Comparison of ENCODE assay signal across 9 cellular contexts in the genomic region with DNA sequence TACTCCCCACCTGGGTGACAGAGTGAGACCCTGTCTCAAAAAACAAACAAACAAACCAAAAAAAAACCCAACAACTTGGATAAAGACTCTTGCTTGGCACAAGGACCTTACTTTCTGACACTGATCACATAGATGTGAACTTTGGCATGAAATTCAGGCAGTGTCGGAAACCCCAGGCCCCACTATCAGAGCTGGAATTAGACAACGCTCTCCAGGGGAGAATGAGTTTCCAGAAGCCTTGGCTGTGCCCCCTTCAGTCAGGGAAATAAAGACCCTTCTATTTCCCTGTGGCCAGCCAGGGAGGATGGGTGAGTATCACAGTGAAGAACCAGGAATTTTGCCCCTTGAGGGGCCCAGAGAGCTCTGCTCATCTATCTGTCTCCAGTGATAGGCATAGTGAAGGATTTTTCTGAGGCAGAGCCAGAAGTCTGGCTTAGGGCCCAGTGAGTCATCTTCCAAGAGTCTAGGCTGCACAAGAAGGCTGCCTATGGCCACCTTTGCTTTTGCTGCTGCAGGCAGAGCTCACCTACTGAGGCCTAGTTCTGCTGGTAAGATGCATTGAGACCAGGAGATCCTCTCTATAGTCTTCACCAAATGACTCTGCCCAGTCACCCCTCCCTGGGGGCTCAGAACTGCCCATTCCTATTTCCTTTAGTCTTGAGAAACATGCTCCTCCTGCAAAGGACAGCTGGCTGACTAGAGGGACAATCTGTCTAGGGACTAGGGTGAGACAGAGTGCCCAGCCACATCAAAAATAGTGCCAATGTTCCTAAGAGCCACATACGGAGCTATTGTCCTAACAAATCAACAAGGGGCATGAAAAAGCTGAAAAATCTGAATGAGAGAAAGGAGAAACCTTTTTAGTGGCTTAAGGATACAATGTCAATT. TPM values are rescaled to one million over a fixed set of nuclear protein-coding genes. Genes with fewer than 3 reads are reported as not detected.
DNase-seq lines count a peak whose midpoint lies in the region; ATAC-seq and TF ChIP-seq lines count a peak whose summit lies in the region.
"Had no signal": no experiment of that assay in that cellular context is flagged by ENCODE, and none has a peak within 500 bp of the region (broad histone marks: within the 10 kb centered on the region; RNA-seq: fewer than 3 reads in every experiment).

No MANE protein-coding gene starts in this region.

- H3K27ac ChIP-seq in RWPE2 (ENCODE audit: poor library complexity, severe bottlenecking), result peak overlapping the region; percentile 43
- H3K27ac ChIP-seq: epithelial cell of prostate had no signal

- no peaks in the 10 kb centered on the region for H3K4me1 Mint-ChIP-seq in activated naive CD4-positive, alpha-beta T cell treated with anti-CD3 and anti-CD28 coated beads, Interleukin-2, amount 10 ng/mL, durations not matched to agents 7 days and 5 days

- H3K4me1 ChIP-seq in RWPE2 (ENCODE audit: insufficient read depth, poor library complexity, severe bottlenecking), result peaks cover 8% of the 10 kb centered on the region

- CTCF ChIA-PET in activated naive CD4-positive, alpha-beta T cell treated with anti-CD3 and anti-CD28 coated beads, Interleukin-2, amount 10 ng/mL, durations not matched to agents 7 days and 5 days (lab: Charles Lee), result interaction anchor here (0.8 to 1.4 kb wide), 2 partner anchors 11 to 14 kb away, joined by 3 to 5 read pairs; no protein-coding TSS in a partner anchor

- DNase-seq in EL, result peak; percentile 85
- DNase-seq in RWPE2 (ENCODE audit: low spot score), result peak; percentile 79
- peak; percentile 82 for DNase-seq in glomerular visceral epithelial cell (ENCODE audit: extremely low spot score)
- peak; percentile 81 for DNase-seq in renal cortical epithelial cell (ENCODE audit: low read depth)
- DNase-seq in activated naive CD4-positive, alpha-beta T cell treated with anti-CD3 and anti-CD28 coated beads, Interleukin-2, amount 10 ng/mL, durations not matched to agents 7 days and 5 days, result no peak
- DNase-seq in NCI-H1105 (lab: John Stamatoyannopoulos, UW), result no peak
- DNase-seq in COR-L47 (lab: John Stamatoyannopoulos, UW), result no peak

- no peaks in the 10 kb centered on the region for H3K36me3 Mint-ChIP-seq in activated naive CD4-positive, alpha-beta T cell treated with anti-CD3 and anti-CD28 coated beads, Interleukin-2, amount 10 ng/mL, durations not matched to agents 7 days and 5 days

- peaks cover 6% of the 10 kb centered on the region for H3K27me3 Mint-ChIP-seq in activated naive CD4-positive, alpha-beta T cell treated with anti-CD3 and anti-CD28 coated beads, Interleukin-2, amount 10 ng/mL, durations not matched to agents 7 days and 5 days

- H3K9me3 Mint-ChIP-seq in activated naive CD4-positive, alpha-beta T cell treated with anti-CD3 and anti-CD28 coated beads, Interleukin-2, amount 10 ng/mL, durations not matched to agents 7 days and 5 days, result no peaks in the 10 kb centered on the region

- no peaks in the 10 kb centered on the region for H3K36me3 ChIP-seq in RWPE2 (ENCODE audit: low read depth)

- no peak overlapping the region for H3K27ac Mint-ChIP-seq in activated naive CD4-positive, alpha-beta T cell treated with anti-CD3 and anti-CD28 coated beads, Interleukin-2, amount 10 ng/mL, durations not matched to agents 7 days and 5 days

- H3K4me3 ChIP-seq in RWPE2 (ENCODE audit: severe bottlenecking), result no peak overlapping the region

- peak; percentile 98 for ATAC-seq in RWPE2 (ENCODE audit: low read depth)
- no peak for ATAC-seq in HG02623 (IDR thresholded peaks at IDR 0.05; ENCODE audit: unreplicated experiment)

- no peaks in the 10 kb centered on the region for H3K9me3 ChIP-seq in RWPE2 (ENCODE audit: severe bottlenecking)

- no peaks in the 10 kb centered on the region for H3K27me3 ChIP-seq in RWPE2 (ENCODE audit: insufficient read depth, poor library complexity, severe bottlenecking)

- TF ChIP-seq CTCF in RWPE2 (IDR thresholded peaks at IDR 0.05; ENCODE audit: poor library complexity, severe bottlenecking), result no peak

- H3K4me3 Mint-ChIP-seq in activated naive CD4-positive, alpha-beta T cell treated with anti-CD3 and anti-CD28 coated beads, Interleukin-2, amount 10 ng/mL, durations not matched to agents 7 days and 5 days, result no peak overlapping the region

RNA-seq across cellular contexts. Expression of a gene that starts 40.2 kb away (rescaled TPM):
- total RNA-seq in renal cortical epithelial cell, result 13.1 and 33.2 TPM in 2 replicates

Comparison
In these comparisons a context has a peak if more than half of its experiments do, and no peak if none do; other contexts are left out.
1. DNase-seq: peak in EL (single experiment), RWPE2 (single experiment), glomerular visceral epithelial cell (single experiment) and renal cortical epithelial cell (single experiment); none in activated naive CD4-positive, alpha-beta T cell treated with anti-CD3 and anti-CD28 coated beads, Interleukin-2, amount 10 ng/mL, durations not matched to agents 7 days and 5 days (single experiment), NCI-H1105 (single experiment) and COR-L47 (single experiment).